In genomic region chr17:68291836-68292688, GRCh38 we compare ENCODE assay signal across 1 cellular context.
TF ChIP-seq lines count a peak whose summit lies in the region.

No MANE protein-coding gene starts in this region.

TF ChIP-seq in WTC11, 78 proteins besides CTCF, POLR2A, EP300 and RAD21 (continued from another document and continues in another):
- TF ChIP-seq STAT6 (CRISPR knock-in tag; conservative IDR thresholded peaks at IDR 0.05; ENCODE audit: low read depth) (no peak), AR (CRISPR knock-in tag; IDR thresholded peaks at IDR 0.05) (no peak), FOXP1 (CRISPR knock-in tag; IDR thresholded peaks at IDR 0.05; ENCODE audit: borderline replicate concordance) (peak; percentile 49), NR3C1 (CRISPR knock-in tag; conservative IDR thresholded peaks at IDR 0.05; ENCODE audit: low read depth) (no peak), IRF2 (CRISPR knock-in tag; IDR thresholded peaks at IDR 0.05; ENCODE audit: borderline replicate concordance, low read depth) (no peak), ZNF232 (CRISPR knock-in tag; IDR thresholded peaks at IDR 0.05) (peak; percentile 68; the same call in 1 of the 2 replicates), AFF4 (CRISPR knock-in tag; IDR thresholded peaks at IDR 0.05; ENCODE audit: borderline replicate concordance) (peak; percentile 65; the same call in 1 of the 2 replicates), IRF1 (CRISPR knock-in tag; IDR thresholded peaks at IDR 0.05) (no peak), OVOL2 (CRISPR knock-in tag; IDR thresholded peaks at IDR 0.05; ENCODE audit: borderline replicate concordance) (no peak), JAZF1 (CRISPR knock-in tag; IDR thresholded peaks at IDR 0.05) (no peak), ZNF425 (CRISPR knock-in tag; conservative IDR thresholded peaks at IDR 0.05) (no peak), TEAD1 (CRISPR knock-in tag; IDR thresholded peaks at IDR 0.05) (peak; percentile 78; the same call in 1 of the 2 replicates), FOXP4 (CRISPR knock-in tag; IDR thresholded peaks at IDR 0.05) (no peak), CREB1 (CRISPR knock-in tag; IDR thresholded peaks at IDR 0.05) (no peak), SP1 (CRISPR knock-in tag; conservative IDR thresholded peaks at IDR 0.05) (no peak), ELF4 (CRISPR knock-in tag; IDR thresholded peaks at IDR 0.05; ENCODE audit: low read depth) (no peak)
- TF ChIP-seq, protein P1, sequence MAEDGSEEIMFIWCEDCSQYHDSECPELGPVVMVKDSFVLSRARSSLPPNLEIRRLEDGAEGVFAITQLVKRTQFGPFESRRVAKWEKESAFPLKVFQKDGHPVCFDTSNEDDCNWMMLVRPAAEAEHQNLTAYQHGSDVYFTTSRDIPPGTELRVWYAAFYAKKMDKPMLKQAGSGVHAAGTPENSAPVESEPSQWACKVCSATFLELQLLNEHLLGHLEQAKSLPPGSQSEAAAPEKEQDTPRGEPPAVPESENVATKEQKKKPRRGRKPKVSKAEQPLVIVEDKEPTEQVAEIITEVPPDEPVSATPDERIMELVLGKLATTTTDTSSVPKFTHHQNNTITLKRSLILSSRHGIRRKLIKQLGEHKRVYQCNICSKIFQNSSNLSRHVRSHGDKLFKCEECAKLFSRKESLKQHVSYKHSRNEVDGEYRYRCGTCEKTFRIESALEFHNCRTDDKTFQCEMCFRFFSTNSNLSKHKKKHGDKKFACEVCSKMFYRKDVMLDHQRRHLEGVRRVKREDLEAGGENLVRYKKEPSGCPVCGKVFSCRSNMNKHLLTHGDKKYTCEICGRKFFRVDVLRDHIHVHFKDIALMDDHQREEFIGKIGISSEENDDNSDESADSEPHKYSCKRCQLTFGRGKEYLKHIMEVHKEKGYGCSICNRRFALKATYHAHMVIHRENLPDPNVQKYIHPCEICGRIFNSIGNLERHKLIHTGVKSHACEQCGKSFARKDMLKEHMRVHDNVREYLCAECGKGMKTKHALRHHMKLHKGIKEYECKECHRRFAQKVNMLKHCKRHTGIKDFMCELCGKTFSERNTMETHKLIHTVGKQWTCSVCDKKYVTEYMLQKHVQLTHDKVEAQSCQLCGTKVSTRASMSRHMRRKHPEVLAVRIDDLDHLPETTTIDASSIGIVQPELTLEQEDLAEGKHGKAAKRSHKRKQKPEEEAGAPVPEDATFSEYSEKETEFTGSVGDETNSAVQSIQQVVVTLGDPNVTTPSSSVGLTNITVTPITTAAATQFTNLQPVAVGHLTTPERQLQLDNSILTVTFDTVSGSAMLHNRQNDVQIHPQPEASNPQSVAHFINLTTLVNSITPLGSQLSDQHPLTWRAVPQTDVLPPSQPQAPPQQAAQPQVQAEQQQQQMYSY (CRISPR knock-in tag; IDR thresholded peaks at IDR 0.05) = no peak
- TF ChIP-seq, protein P2, sequence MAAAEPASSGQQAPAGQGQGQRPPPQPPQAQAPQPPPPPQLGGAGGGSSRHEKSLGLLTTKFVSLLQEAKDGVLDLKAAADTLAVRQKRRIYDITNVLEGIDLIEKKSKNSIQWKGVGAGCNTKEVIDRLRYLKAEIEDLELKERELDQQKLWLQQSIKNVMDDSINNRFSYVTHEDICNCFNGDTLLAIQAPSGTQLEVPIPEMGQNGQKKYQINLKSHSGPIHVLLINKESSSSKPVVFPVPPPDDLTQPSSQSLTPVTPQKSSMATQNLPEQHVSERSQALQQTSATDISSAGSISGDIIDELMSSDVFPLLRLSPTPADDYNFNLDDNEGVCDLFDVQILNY (CRISPR knock-in tag; IDR thresholded peaks at IDR 0.05) = 0 out of 2 replicates have a peak, but pooled peaks have one; percentile 5
- TF ChIP-seq, protein P3, sequence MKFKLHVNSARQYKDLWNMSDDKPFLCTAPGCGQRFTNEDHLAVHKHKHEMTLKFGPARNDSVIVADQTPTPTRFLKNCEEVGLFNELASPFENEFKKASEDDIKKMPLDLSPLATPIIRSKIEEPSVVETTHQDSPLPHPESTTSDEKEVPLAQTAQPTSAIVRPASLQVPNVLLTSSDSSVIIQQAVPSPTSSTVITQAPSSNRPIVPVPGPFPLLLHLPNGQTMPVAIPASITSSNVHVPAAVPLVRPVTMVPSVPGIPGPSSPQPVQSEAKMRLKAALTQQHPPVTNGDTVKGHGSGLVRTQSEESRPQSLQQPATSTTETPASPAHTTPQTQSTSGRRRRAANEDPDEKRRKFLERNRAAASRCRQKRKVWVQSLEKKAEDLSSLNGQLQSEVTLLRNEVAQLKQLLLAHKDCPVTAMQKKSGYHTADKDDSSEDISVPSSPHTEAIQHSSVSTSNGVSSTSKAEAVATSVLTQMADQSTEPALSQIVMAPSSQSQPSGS (CRISPR knock-in tag; IDR thresholded peaks at IDR 0.05; ENCODE audit: borderline replicate concordance, low read depth) = no peak
- TF ChIP-seq, protein P4, sequence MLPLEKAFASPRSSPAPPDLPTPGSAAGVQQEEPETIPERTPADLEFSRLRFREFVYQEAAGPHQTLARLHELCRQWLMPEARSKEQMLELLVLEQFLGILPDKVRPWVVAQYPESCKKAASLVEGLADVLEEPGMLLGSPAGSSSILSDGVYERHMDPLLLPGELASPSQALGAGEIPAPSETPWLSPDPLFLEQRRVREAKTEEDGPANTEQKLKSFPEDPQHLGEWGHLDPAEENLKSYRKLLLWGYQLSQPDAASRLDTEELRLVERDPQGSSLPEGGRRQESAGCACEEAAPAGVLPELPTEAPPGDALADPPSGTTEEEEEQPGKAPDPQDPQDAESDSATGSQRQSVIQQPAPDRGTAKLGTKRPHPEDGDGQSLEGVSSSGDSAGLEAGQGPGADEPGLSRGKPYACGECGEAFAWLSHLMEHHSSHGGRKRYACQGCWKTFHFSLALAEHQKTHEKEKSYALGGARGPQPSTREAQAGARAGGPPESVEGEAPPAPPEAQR (CRISPR knock-in tag; IDR thresholded peaks at IDR 0.05) = no peak
- TF ChIP-seq, protein P5, sequence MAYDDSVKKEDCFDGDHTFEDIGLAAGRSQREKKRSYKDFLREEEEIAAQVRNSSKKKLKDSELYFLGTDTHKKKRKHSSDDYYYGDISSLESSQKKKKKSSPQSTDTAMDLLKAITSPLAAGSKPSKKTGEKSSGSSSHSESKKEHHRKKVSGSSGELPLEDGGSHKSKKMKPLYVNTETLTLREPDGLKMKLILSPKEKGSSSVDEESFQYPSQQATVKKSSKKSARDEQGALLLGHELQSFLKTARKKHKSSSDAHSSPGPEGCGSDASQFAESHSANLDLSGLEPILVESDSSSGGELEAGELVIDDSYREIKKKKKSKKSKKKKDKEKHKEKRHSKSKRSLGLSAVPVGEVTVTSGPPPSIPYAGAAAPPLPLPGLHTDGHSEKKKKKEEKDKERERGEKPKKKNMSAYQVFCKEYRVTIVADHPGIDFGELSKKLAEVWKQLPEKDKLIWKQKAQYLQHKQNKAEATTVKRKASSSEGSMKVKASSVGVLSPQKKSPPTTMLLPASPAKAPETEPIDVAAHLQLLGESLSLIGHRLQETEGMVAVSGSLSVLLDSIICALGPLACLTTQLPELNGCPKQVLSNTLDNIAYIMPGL (CRISPR knock-in tag; IDR thresholded peaks at IDR 0.05) = no peak; the same call in 1 of the 2 replicates
- TF ChIP-seq, protein P6, sequence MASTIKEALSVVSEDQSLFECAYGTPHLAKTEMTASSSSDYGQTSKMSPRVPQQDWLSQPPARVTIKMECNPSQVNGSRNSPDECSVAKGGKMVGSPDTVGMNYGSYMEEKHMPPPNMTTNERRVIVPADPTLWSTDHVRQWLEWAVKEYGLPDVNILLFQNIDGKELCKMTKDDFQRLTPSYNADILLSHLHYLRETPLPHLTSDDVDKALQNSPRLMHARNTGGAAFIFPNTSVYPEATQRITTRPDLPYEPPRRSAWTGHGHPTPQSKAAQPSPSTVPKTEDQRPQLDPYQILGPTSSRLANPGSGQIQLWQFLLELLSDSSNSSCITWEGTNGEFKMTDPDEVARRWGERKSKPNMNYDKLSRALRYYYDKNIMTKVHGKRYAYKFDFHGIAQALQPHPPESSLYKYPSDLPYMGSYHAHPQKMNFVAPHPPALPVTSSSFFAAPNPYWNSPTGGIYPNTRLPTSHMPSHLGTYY (CRISPR knock-in tag; IDR thresholded peaks at IDR 0.05) = no peak
